1 cellular context compared by ENCODE assay signal in the genomic region with DNA sequence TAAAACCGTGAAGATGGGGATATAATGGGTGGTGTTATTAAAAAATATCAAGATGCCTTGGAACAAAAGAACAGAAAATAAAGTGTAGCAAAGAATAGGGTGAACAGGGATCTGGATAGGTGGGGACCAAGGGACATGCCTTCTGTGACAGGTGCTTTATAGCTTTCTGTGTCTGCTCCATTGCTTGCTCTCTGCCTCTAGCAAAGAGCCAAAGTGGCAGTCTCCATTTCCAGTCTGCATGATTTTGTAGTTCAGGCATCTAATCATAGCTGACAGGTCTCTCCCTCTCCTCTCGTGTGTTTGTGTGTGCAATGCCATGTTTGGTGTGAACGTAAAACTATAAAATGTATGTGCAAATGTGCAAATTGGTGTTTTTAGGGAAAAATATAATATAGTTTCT.
TF ChIP-seq lines count a peak whose summit lies in the region.

No MANE protein-coding gene starts in this region.

TF ChIP-seq in GM23338, 12 proteins besides CTCF, POLR2A, EP300 and RAD21 (continued from another document):
- TF ChIP-seq, protein P1, sequence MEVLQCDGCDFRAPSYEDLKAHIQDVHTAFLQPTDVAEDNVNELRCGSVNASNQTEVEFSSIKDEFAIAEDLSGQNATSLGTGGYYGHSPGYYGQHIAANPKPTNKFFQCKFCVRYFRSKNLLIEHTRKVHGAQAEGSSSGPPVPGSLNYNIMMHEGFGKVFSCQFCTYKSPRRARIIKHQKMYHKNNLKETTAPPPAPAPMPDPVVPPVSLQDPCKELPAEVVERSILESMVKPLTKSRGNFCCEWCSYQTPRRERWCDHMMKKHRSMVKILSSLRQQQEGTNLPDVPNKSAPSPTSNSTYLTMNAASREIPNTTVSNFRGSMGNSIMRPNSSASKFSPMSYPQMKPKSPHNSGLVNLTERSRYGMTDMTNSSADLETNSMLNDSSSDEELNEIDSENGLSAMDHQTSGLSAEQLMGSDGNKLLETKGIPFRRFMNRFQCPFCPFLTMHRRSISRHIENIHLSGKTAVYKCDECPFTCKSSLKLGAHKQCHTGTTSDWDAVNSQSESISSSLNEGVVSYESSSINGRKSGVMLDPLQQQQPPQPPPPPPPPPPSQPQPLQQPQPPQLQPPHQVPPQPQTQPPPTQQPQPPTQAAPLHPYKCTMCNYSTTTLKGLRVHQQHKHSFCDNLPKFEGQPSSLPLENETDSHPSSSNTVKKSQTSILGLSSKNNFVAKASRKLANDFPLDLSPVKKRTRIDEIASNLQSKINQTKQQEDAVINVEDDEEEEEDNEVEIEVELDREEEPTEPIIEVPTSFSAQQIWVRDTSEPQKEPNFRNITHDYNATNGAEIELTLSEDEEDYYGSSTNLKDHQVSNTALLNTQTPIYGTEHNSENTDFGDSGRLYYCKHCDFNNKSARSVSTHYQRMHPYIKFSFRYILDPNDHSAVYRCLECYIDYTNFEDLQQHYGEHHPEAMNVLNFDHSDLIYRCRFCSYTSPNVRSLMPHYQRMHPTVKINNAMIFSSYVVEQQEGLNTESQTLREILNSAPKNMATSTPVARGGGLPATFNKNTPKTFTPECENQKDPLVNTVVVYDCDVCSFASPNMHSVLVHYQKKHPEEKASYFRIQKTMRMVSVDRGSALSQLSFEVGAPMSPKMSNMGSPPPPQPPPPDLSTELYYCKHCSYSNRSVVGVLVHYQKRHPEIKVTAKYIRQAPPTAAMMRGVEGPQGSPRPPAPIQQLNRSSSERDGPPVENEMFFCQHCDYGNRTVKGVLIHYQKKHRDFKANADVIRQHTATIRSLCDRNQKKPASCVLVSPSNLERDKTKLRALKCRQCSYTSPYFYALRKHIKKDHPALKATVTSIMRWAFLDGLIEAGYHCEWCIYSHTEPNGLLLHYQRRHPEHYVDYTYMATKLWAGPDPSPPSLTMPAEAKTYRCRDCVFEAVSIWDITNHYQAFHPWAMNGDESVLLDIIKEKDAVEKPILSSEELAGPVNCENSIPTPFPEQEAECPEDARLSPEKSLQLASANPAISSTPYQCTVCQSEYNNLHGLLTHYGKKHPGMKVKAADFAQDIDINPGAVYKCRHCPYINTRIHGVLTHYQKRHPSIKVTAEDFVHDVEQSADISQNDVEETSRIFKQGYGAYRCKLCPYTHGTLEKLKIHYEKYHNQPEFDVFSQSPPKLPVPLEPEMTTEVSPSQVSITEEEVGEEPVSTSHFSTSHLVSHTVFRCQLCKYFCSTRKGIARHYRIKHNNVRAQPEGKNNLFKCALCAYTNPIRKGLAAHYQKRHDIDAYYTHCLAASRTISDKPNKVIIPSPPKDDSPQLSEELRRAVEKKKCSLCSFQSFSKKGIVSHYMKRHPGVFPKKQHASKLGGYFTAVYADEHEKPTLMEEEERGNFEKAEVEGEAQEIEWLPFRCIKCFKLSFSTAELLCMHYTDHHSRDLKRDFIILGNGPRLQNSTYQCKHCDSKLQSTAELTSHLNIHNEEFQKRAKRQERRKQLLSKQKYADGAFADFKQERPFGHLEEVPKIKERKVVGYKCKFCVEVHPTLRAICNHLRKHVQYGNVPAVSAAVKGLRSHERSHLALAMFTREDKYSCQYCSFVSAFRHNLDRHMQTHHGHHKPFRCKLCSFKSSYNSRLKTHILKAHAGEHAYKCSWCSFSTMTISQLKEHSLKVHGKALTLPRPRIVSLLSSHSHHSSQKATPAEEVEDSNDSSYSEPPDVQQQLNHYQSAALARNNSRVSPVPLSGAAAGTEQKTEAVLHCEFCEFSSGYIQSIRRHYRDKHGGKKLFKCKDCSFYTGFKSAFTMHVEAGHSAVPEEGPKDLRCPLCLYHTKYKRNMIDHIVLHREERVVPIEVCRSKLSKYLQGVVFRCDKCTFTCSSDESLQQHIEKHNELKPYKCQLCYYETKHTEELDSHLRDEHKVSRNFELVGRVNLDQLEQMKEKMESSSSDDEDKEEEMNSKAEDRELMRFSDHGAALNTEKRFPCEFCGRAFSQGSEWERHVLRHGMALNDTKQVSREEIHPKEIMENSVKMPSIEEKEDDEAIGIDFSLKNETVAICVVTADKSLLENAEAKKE (CRISPR knock-in tag; IDR thresholded peaks at IDR 0.05): no peak
